In the genomic region with DNA sequence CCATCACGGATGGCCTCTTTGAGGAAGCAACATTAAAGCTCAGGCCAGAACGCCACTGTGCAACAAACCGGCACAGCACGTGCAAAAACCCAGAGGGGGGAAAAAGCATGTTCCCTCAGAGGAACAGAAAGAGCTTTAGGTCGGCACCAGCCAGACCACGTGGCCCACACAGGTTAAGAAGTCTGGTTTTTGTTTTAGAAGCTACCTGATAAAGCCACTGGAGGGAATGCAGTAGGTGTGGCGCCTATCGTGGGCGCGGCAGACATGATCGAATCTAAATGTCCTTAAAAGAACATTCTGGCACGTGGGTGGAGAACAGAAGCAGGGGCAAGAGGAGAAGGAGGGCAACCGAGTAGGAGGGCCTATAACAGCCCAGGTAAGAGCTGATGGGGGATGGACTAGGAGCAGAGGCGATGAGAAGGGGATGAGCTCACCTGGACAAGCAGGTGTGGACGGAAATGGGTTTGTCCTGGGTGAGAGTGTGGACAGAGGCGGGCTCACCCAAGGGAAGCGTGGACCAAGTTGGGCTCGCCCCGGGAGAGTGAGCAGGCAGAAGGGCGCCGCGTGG, we compare ENCODE assay signal across 8 cellular contexts. TPM values are rescaled to one million over a fixed set of nuclear protein-coding genes. Genes with fewer than 3 reads are reported as not detected.
DNase-seq lines count a peak whose midpoint lies in the region; ATAC-seq, FAIRE-seq and TF ChIP-seq lines count a peak whose summit lies in the region.
"Not testable (repeated sequence)": the region's sequence is repeated elsewhere in the genome, so short reads cannot be mapped to it uniquely, and the experiment has no call there.

No MANE protein-coding gene starts in this region.

- intact Hi-C loops in Right ventricle myocardium inferior (cut with DNase I); spleen (cut with DNase I; ENCODE audit: low total_unique reads): not testable (repeated sequence)

- not testable (repeated sequence) for H3K4me1 Mint-ChIP-seq in T-helper 2 cell treated with Interferon-gamma antibody and Interleukin-4, amounts not matched to agents 5 μg/mL and 100 μg/mL, for 36 hours (ENCODE audit: low read depth)

- peaks cover 28% of the 10 kb centered on the region for H3K36me3 Mint-ChIP-seq in T-helper 2 cell treated with Interferon-gamma antibody and Interleukin-4, amounts not matched to agents 5 μg/mL and 100 μg/mL, for 36 hours (ENCODE audit: low read depth)

- H3K4me3 Mint-ChIP-seq in T-helper 2 cell treated with Interferon-gamma antibody and Interleukin-4, amounts not matched to agents 5 μg/mL and 100 μg/mL, for 36 hours: peak overlapping the region; percentile 96

- in situ Hi-C loops in brain microvascular endothelial cell (cut with HindIII; ENCODE audit: low pct_ligation_motif_present, low sequenced_read_pairs): not testable (repeated sequence)

- DNase-seq in AG09309 (ENCODE audit: low read depth); HTR-8/SVneo (ENCODE audit: insufficient read length, low spot score); T-helper 2 cell treated with Interferon-gamma antibody and Interleukin-4, amounts not matched to agents 5 μg/mL and 100 μg/mL, for 36 hours (ENCODE audit: low spot score); brain microvascular endothelial cell; Right ventricle myocardium inferior (ENCODE audit: missing footprints); spleen: not testable (repeated sequence)

- peak; percentile 38 for FAIRE-seq in HTR-8/SVneo (lab: Jason Lieb, UNC)

- peak overlapping the region; percentile 57 for H3K4me3 ChIP-seq in AG09309 (ENCODE audit: control insufficient read depth, low read depth, low read length)
- peak overlapping the region; percentile 66 for H3K4me3 ChIP-seq in brain microvascular endothelial cell (ENCODE audit: low read depth, low read length)
- peak overlapping the region; percentile 69 to 70 for H3K4me3 ChIP-seq in mucosa of rectum (ENCODE audit: low read length in 2 of 2)
- peak overlapping the region; percentile 73 to 97 (median 81) for H3K4me3 ChIP-seq in spleen

- H3K36me3 ChIP-seq in brain microvascular endothelial cell (replicated peaks) (peaks cover 28% of the 10 kb centered on the region), mucosa of rectum (ENCODE audit: control insufficient read depth in 2 of 2, insufficient read depth in 2 of 2, low read length in 2 of 2) (peaks cover 30 to 39% of the 10 kb centered on the region in 2 donors), spleen (peaks cover 4 to 71% (median 55%) of the 10 kb centered on the region in 6 donors)

- H3K9me3 Mint-ChIP-seq in T-helper 2 cell treated with Interferon-gamma antibody and Interleukin-4, amounts not matched to agents 5 μg/mL and 100 μg/mL, for 36 hours: not testable (repeated sequence)

- not testable (repeated sequence) for TF ChIP-seq CTCF in AG09309 (IDR thresholded peaks at IDR 0.05; ENCODE audit: control insufficient read depth, insufficient read depth, low read depth, low read length, missing control alignments); brain microvascular endothelial cell (IDR thresholded peaks at IDR 0.05; ENCODE audit: low read depth, low read length, missing control alignments); spleen (IDR thresholded peaks at IDR 0.05 in 8 of 11, conservative IDR thresholded peaks at IDR 0.05 in 3 of 11)

- H3K27me3 ChIP-seq in brain microvascular endothelial cell (replicated peaks); mucosa of rectum (ENCODE audit: control insufficient read depth in 2 of 2, insufficient read depth in 2 of 2, low read length in 2 of 2); spleen (replicated peaks in 1 of 7): not testable (repeated sequence)

- not testable (repeated sequence) for TF ChIP-seq POLR2A in spleen (IDR thresholded peaks at IDR 0.05)

- peak overlapping the region in 1 of 2 donors; percentile 72 for H3K9ac ChIP-seq in mucosa of rectum (ENCODE audit: low read depth in 1 of 2, low read length in 2 of 2)

- H3K27ac Mint-ChIP-seq in T-helper 2 cell treated with Interferon-gamma antibody and Interleukin-4, amounts not matched to agents 5 μg/mL and 100 μg/mL, for 36 hours: peak overlapping the region; percentile 96

- H3K4me1 ChIP-seq in mucosa of rectum (ENCODE audit: control insufficient read depth in 2 of 2, insufficient read depth in 2 of 2, low read length in 2 of 2): not testable (repeated sequence)
- H3K4me1 ChIP-seq in spleen: peaks cover 0 to 48% (median 25%) of the 10 kb centered on the region in 6 donors

- H3K27ac ChIP-seq in brain microvascular endothelial cell; mucosa of rectum (ENCODE audit: low read depth in 2 of 2, low read length in 2 of 2): not testable (repeated sequence)
- H3K27ac ChIP-seq in spleen: peak overlapping the region in 7 of 8 donors; percentile 48 to 81 (median 72)

- peak; percentile 19 for ATAC-seq in GM19438 (IDR thresholded peaks at IDR 0.05; ENCODE audit: low read depth, unreplicated experiment)
- ATAC-seq in Right ventricle myocardium inferior: peak; percentile 10

- 0 to 2% (median 1%) methylated on average over 8 to 14 of the region's 22 CpGs for WGBS in spleen, 5 donors

- H3K9me3 ChIP-seq in mucosa of rectum (ENCODE audit: control insufficient read depth in 2 of 2, low read length in 2 of 2); spleen: not testable (repeated sequence)

- not testable (repeated sequence) for H3K27me3 Mint-ChIP-seq in T-helper 2 cell treated with Interferon-gamma antibody and Interleukin-4, amounts not matched to agents 5 μg/mL and 100 μg/mL, for 36 hours (ENCODE audit: low read depth)

RNA-seq across cellular contexts. Expression of a gene that starts 27.5 kb away (rescaled TPM):
- total RNA-seq in Right ventricle myocardium inferior: 2.6 TPM
- total RNA-seq in spleen: 1 to 10 TPM; 1.7 to 4.1 (median 3.0) TPM
- polyA plus RNA-seq in spleen: 1 to 10 TPM; 2.2 to 4.1 (median 2.6) TPM

RNA-seq across cellular contexts. Expression of a gene that starts 33.4 kb away (rescaled TPM):
- total RNA-seq in Right ventricle myocardium inferior: 39.3 TPM
- total RNA-seq in spleen: 10 to 100 TPM; 37.0 to 64.7 (median 59.2) TPM
- 10 to 100 TPM; 17.5 to 29.4 (median 23.3) TPM for polyA plus RNA-seq in spleen

RNA-seq across cellular contexts. Expression of a gene that starts 59.1 kb away (rescaled TPM):
- total RNA-seq in Right ventricle myocardium inferior: 0.41 TPM
- total RNA-seq in spleen: 1 to 10 TPM in 4 of 7 donors, under 1 TPM in 1, not detected in 2; 0.63 to 1.7 (median 1.1) TPM
- not detected for polyA plus RNA-seq in spleen
